In the genomic region with DNA sequence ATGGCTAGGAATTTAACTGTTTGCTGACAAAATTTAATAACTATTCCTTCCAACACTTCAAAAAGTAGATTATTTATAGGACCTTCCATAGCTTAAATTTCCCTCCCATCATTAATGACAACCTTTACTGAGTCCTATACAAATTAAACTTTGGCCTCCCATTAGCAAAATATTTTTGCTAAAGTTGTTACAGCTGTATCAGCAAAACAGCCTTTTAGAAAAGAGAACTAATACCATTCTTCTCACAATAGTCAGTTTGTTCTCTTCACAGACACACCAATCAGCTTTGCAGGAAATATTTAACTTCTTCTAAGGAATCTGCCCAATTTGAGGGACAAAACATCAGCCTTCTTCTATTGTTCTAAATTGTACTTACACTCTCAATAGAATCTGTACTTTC, we compare ENCODE assay signal across 6 cellular contexts.
"Had no signal": no experiment of that assay in that cellular context is flagged by ENCODE, and none has a peak within 500 bp of the region (broad histone marks: within the 10 kb centered on the region; RNA-seq: fewer than 3 reads in every experiment).

No MANE protein-coding gene starts in this region.

- H3K9ac ChIP-seq: KMS-11 had no signal

- H3K27ac ChIP-seq: HL-60, KMS-11 had no signal

- DNase-seq: IMR-90, KBM-7, KG1 had no signal

- FAIRE-seq: HTR-8/SVneo had no signal

- H3K4me2 ChIP-seq: KMS-11 had no signal
